In the genomic region with DNA sequence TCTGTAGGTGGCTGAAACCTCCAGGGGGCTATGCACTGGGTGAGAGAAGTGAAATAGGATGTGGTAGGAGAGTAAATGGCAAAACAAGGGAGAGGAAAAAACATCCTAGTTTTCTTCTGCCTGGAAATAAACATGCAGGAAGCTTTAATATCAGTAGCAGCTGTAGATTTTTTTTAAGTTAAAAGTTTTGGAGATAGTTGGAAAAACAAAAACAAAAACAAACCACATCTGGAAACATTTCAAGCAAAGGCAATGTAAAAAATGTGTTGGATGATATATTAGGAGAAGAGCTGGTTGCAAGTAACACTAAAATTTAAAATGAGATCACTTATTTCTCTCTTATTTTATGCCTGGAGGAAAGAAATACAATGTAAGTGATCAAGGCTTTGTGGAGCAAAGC, we compare ENCODE assay signal across 18 cellular contexts.
DNase-seq lines count a peak whose midpoint lies in the region; ATAC-seq and TF ChIP-seq lines count a peak whose summit lies in the region.
"Had no signal": no experiment of that assay in that cellular context is flagged by ENCODE, and none has a peak within 500 bp of the region (broad histone marks: within the 10 kb centered on the region; RNA-seq: fewer than 3 reads in every experiment).

No MANE protein-coding gene starts in this region.

- H4K20me1 ChIP-seq in SK-N-SH (ENCODE audit: insufficient read depth), result no peaks in the 10 kb centered on the region

- peak overlapping the region; percentile 55 for H3K27ac Mint-ChIP-seq in chondrocyte (ENCODE audit: unreplicated experiment)
- H3K27ac Mint-ChIP-seq: activated CD4-positive, alpha-beta T cell treated with anti-CD3 and anti-CD28 coated beads, Interleukin-2, amount 10 ng/mL, durations not matched to agents 24 days and 14 days had no signal

- no peaks in the 10 kb centered on the region for H3K36me3 ChIP-seq in SK-N-SH (replicated peaks in 1 of 2; ENCODE audit: control insufficient read depth in 1 of 2, insufficient read depth in 2 of 2, low read length in 1 of 2)
- no peaks in the 10 kb centered on the region for H3K36me3 ChIP-seq in lung (ENCODE audit: control insufficient read depth in 2 of 2, insufficient read depth in 2 of 2, low read length in 2 of 2)
- H3K36me3 ChIP-seq in stomach, result no peaks in the 10 kb centered on the region

- intact Hi-C loops in stomach (cut with DNase I; ENCODE audit: low total_unique reads), result no loop called here

- no peak overlapping the region for H3K9ac ChIP-seq in SK-N-SH

- H3K9me3 ChIP-seq in SK-N-SH, result no peaks in the 10 kb centered on the region
- no peaks in the 10 kb centered on the region for H3K9me3 ChIP-seq in lung (ENCODE audit: control insufficient read depth in 2 of 2, insufficient read depth in 1 of 2, low read length in 1 of 2)
- no peaks in the 10 kb centered on the region for H3K9me3 ChIP-seq in stomach
- H3K9me3 ChIP-seq: testis had no signal

- TF ChIP-seq POLR2A in stomach (IDR thresholded peaks at IDR 0.05), result no peak

- TF ChIP-seq EP300 in SK-N-SH (IDR thresholded peaks at IDR 0.05; ENCODE audit: borderline replicate concordance in 1 of 2, low read depth in 1 of 2, low read length in 1 of 2) (no peak), stomach (IDR thresholded peaks at IDR 0.05) (no peak)

- H3K79me2 ChIP-seq in SK-N-SH (ENCODE audit: insufficient read depth), result no peaks in the 10 kb centered on the region

- H3F3A ChIP-seq in SK-N-SH (replicated peaks; ENCODE audit: insufficient read depth), result peaks cover 11% of the 10 kb centered on the region

- H3K4me3 ChIP-seq in SK-N-SH (ENCODE audit: low read depth in 2 of 2, low read length in 1 of 2) (no peak overlapping the region), lung (no peak overlapping the region), stomach (no peak overlapping the region)
- H3K4me3 ChIP-seq: testis had no signal

- H3K9me3 Mint-ChIP-seq in chondrocyte (ENCODE audit: low read depth), result peaks cover 5% of the 10 kb centered on the region
- H3K9me3 Mint-ChIP-seq: activated CD4-positive, alpha-beta T cell treated with anti-CD3 and anti-CD28 coated beads, Interleukin-2, amount 10 ng/mL, durations not matched to agents 24 days and 14 days had no signal

- CTCF ChIA-PET in SK-N-SH (lab: Yijun Ruan, JAX), result no interaction called here

- H3K27ac ChIP-seq in SK-N-SH (ENCODE audit: low read depth in 2 of 2, low read length in 1 of 2), result peak overlapping the region; percentile 26 to 86; a peak in 3 of 4 replicates
- peak overlapping the region; percentile 29 to 59 for H3K27ac ChIP-seq in lung (ENCODE audit: low read depth in 1 of 2, low read length in 1 of 2)
- H3K27ac ChIP-seq in stomach, result peak overlapping the region in 4 of 5 donors; percentile 22 to 76 (median 56)
- H3K27ac ChIP-seq: 22Rv1, C4-2B, testis had no signal

- no peak overlapping the region for H3K4me2 ChIP-seq in SK-N-SH

- H3K36me3 Mint-ChIP-seq in chondrocyte (ENCODE audit: low read depth), result no peaks in the 10 kb centered on the region

- DNase-seq in SK-N-SH (no peak), chondrocyte (ENCODE audit: low spot score) (no peak), lung (ENCODE audit: low spot score) (no peak), stomach (no peak), GOT3 (lab: John Stamatoyannopoulos, UW) (no peak), CD1c-positive myeloid dendritic cell (ENCODE audit: extremely low spot score) (no peak)
- DNase-seq: activated CD4-positive, alpha-beta T cell treated with anti-CD3 and anti-CD28 coated beads, Interleukin-2, amount 10 ng/mL, durations not matched to agents 24 days and 14 days; activated CD8-positive, alpha-beta memory T cell treated with anti-CD3 and anti-CD28 coated beads, Interleukin-2, amount 50 U/mL, for 4 hours; activated effector memory CD4-positive, alpha-beta T cell treated with anti-CD3 and anti-CD28 coated beads, Interleukin-2, amount 50 U/mL, for 16 hours; GF-D8; NCI-H146; NCI-H774; posterior cingulate gyrus; testis had no signal

- ATAC-seq in SK-N-SH treated with all-trans-retinoic acid at 6 μM for 48 hours (no peak), lung (ENCODE audit: insufficient read depth, low FRiP score) (no peak), HG03280 (IDR thresholded peaks at IDR 0.05; ENCODE audit: unreplicated experiment) (no peak)

- peaks cover 64% of the 10 kb centered on the region for H3K4me1 Mint-ChIP-seq in chondrocyte (ENCODE audit: low read depth)
- H3K4me1 Mint-ChIP-seq: activated CD4-positive, alpha-beta T cell treated with anti-CD3 and anti-CD28 coated beads, Interleukin-2, amount 10 ng/mL, durations not matched to agents 24 days and 14 days had no signal

- POLR2A ChIA-PET in SK-N-SH (lab: Yijun Ruan, JAX), result no interaction called here

- H3K4me1 ChIP-seq in SK-N-SH (ENCODE audit: control insufficient read depth in 1 of 2, insufficient read depth in 2 of 2, low read depth in 1 of 2, low read length in 1 of 2) (peaks cover 0 to 27% of the 10 kb centered on the region in 2 experiments; a peak in 2 of 4 replicates), lung (ENCODE audit: control insufficient read depth in 2 of 2, insufficient read depth in 2 of 2, low read length in 2 of 2) (peaks cover 0 to 10% of the 10 kb centered on the region in 2 donors), stomach (peaks cover 0 to 42% (median 9%) of the 10 kb centered on the region in 4 donors)
- H3K4me1 ChIP-seq: testis had no signal

- no peaks in the 10 kb centered on the region for H3K9me2 ChIP-seq in SK-N-SH

- H3K27me3 Mint-ChIP-seq in chondrocyte (ENCODE audit: low read depth), result no peaks in the 10 kb centered on the region
- H3K27me3 Mint-ChIP-seq: activated CD4-positive, alpha-beta T cell treated with anti-CD3 and anti-CD28 coated beads, Interleukin-2, amount 10 ng/mL, durations not matched to agents 24 days and 14 days had no signal

- H2AFZ ChIP-seq in SK-N-SH (ENCODE audit: low read depth), result peak overlapping the region; percentile 23; the same call in 1 of the 2 replicates

- no peak overlapping the region for H3K4me3 Mint-ChIP-seq in chondrocyte (ENCODE audit: unreplicated experiment)
- H3K4me3 Mint-ChIP-seq: activated CD4-positive, alpha-beta T cell treated with anti-CD3 and anti-CD28 coated beads, Interleukin-2, amount 10 ng/mL, durations not matched to agents 24 days and 14 days had no signal

- TF ChIP-seq CTCF in SK-N-SH (IDR thresholded peaks at IDR 0.05), result 0 out of 2 replicates have a peak, but pooled peaks have one; percentile 11
- TF ChIP-seq CTCF in chondrocyte (IDR thresholded peaks at IDR 0.05), result peak; percentile 31
- no peak for TF ChIP-seq CTCF in lung (IDR thresholded peaks at IDR 0.05; ENCODE audit: control extremely low read depth, extremely low read depth)
- TF ChIP-seq CTCF in stomach (IDR thresholded peaks at IDR 0.05), result no peak

- H3K27me3 ChIP-seq in SK-N-SH (ENCODE audit: insufficient read depth), result no peaks in the 10 kb centered on the region
- H3K27me3 ChIP-seq in lung (ENCODE audit: control insufficient read depth, insufficient read depth), result no peaks in the 10 kb centered on the region
- H3K27me3 ChIP-seq in stomach, result no peaks in the 10 kb centered on the region
- H3K27me3 ChIP-seq: testis had no signal

- no peak for TF ChIP-seq RAD21 in SK-N-SH (IDR thresholded peaks at IDR 0.05; ENCODE audit: low read length)

TF ChIP-seq in SK-N-SH, 30 proteins besides CTCF, POLR2A, EP300 and RAD21 (continues in another document):
- TF ChIP-seq RFX5 (IDR thresholded peaks at IDR 0.05; ENCODE audit: low read length) (no peak), ELF1 (IDR thresholded peaks at IDR 0.05) (no peak), RXRA (IDR thresholded peaks at IDR 0.05; ENCODE audit: borderline replicate concordance, low read depth) (no peak), TEAD4 (IDR thresholded peaks at IDR 0.05; ENCODE audit: borderline replicate concordance, insufficient read depth) (no peak), NFIC (IDR thresholded peaks at IDR 0.05; ENCODE audit: borderline replicate concordance) (no peak)
- TF ChIP-seq, protein P1, sequence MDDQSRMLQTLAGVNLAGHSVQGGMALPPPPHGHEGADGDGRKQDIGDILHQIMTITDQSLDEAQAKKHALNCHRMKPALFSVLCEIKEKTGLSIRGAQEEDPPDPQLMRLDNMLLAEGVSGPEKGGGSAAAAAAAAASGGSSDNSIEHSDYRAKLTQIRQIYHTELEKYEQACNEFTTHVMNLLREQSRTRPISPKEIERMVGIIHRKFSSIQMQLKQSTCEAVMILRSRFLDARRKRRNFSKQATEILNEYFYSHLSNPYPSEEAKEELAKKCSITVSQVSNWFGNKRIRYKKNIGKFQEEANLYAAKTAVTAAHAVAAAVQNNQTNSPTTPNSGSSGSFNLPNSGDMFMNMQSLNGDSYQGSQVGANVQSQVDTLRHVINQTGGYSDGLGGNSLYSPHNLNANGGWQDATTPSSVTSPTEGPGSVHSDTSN (IDR thresholded peaks at IDR 0.05), result no peak

TF ChIP-seq in SK-N-SH treated with all-trans-retinoic acid at 6 μM for 48 hours, 23 proteins besides CTCF, POLR2A, EP300 and RAD21:
- TF ChIP-seq, protein P2, sequence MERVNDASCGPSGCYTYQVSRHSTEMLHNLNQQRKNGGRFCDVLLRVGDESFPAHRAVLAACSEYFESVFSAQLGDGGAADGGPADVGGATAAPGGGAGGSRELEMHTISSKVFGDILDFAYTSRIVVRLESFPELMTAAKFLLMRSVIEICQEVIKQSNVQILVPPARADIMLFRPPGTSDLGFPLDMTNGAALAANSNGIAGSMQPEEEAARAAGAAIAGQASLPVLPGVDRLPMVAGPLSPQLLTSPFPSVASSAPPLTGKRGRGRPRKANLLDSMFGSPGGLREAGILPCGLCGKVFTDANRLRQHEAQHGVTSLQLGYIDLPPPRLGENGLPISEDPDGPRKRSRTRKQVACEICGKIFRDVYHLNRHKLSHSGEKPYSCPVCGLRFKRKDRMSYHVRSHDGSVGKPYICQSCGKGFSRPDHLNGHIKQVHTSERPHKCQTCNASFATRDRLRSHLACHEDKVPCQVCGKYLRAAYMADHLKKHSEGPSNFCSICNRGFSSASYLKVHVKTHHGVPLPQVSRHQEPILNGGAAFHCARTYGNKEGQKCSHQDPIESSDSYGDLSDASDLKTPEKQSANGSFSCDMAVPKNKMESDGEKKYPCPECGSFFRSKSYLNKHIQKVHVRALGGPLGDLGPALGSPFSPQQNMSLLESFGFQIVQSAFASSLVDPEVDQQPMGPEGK (CRISPR knock-in tag; IDR thresholded peaks at IDR 0.05; ENCODE audit: borderline replicate concordance), result no peak

Comparison
In these comparisons a context has a peak if more than half of its experiments do, and no peak if none do; other contexts are left out.
1. CTCF ChIP-seq: peak in SK-N-SH (single experiment) and chondrocyte (single experiment); none in lung (single experiment) and stomach (0 of 7).
2. Peak in every context shown above with its lines, with median percentiles within 50 percentile points of each other: H3K27ac ChIP-seq.